Comparison of ENCODE assay signal across 2 cellular contexts in genomic region chr13:49022472-49023144, GRCh38.
TF ChIP-seq lines count a peak whose summit lies in the region.

No MANE protein-coding gene starts in this region.

TF ChIP-seq in A549, 52 proteins besides CTCF, POLR2A, EP300 and RAD21 (continued from another document):
- TF ChIP-seq E2F6 (IDR thresholded peaks at IDR 0.05; ENCODE audit: borderline replicate concordance, low read depth): no peak
- no peak for TF ChIP-seq RCOR1 (IDR thresholded peaks at IDR 0.05; ENCODE audit: low read depth, low read length)
- no peak for TF ChIP-seq JUN (IDR thresholded peaks at IDR 0.05)
- TF ChIP-seq SREBF2 (IDR thresholded peaks at IDR 0.05): no peak

TF ChIP-seq in K562, 482 proteins besides CTCF, POLR2A, EP300 and RAD21 (continued from another document):
- TF ChIP-seq ZC3H8 (IDR thresholded peaks at IDR 0.05) (no peak), CXXC5 (CRISPR knock-in tag; IDR thresholded peaks at IDR 0.05) (no peak), MAFF (IDR thresholded peaks at IDR 0.05; ENCODE audit: low read length) (peak; percentile 3; the same call in 1 of the 2 replicates)
